In the genomic region with DNA sequence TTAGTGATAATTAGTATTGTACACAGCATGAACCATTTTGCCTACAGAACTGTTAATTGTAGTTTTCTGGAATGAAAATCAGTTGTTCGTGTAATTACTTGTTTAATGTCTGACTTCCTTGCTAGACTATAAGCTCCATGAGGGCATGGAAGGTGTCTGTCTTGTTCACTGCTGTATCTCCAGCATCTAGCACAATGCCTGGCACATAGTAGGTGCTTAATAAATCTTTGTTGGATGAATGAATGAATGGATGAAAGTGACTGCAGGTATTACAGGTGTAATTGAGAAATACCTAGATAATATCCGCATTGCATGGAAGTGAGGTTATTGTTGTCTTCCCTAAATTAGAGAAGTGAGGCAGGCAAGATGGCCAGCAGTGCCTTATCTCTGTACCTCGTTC, we compare ENCODE assay signal across 18 cellular contexts.
"Had no signal": no experiment of that assay in that cellular context is flagged by ENCODE, and none has a peak within 500 bp of the region (broad histone marks: within the 10 kb centered on the region; RNA-seq: fewer than 3 reads in every experiment).

No MANE protein-coding gene starts in this region.

- H3K9me3 Mint-ChIP-seq: activated CD4-positive, alpha-beta T cell treated with anti-CD3 and anti-CD28 coated beads, Interleukin-2, amount 10 ng/mL, durations not matched to agents 7 days and 5 days; stimulated activated memory B cell treated with anti-CD40 and anti-IgM and Interleukin-4, amounts not matched to agents 10 μg/mL and 1 μg/mL and 100 μg/mL, for 72 hours; T-cell had no signal

- H3K9ac ChIP-seq: parathyroid adenoma had no signal

- H3K27ac Mint-ChIP-seq: activated CD4-positive, alpha-beta T cell treated with anti-CD3 and anti-CD28 coated beads, Interleukin-2, amount 10 ng/mL, durations not matched to agents 7 days and 5 days; stimulated activated memory B cell treated with anti-CD40 and anti-IgM and Interleukin-4, amounts not matched to agents 10 μg/mL and 1 μg/mL and 100 μg/mL, for 72 hours had no signal

- H3K9me3 ChIP-seq: esophagus muscularis mucosa, heart right ventricle, left ventricle myocardium inferior, neutrophil, thoracic aorta, upper lobe of right lung had no signal

- H3K27me3 Mint-ChIP-seq: activated CD4-positive, alpha-beta T cell treated with anti-CD3 and anti-CD28 coated beads, Interleukin-2, amount 10 ng/mL, durations not matched to agents 7 days and 5 days; stimulated activated memory B cell treated with anti-CD40 and anti-IgM and Interleukin-4, amounts not matched to agents 10 μg/mL and 1 μg/mL and 100 μg/mL, for 72 hours; T-cell had no signal

- H3K4me3 ChIP-seq: esophagus muscularis mucosa, heart right ventricle, left ventricle myocardium inferior, thoracic aorta, upper lobe of right lung had no signal

- H3K4me3 Mint-ChIP-seq: activated CD4-positive, alpha-beta T cell treated with anti-CD3 and anti-CD28 coated beads, Interleukin-2, amount 10 ng/mL, durations not matched to agents 7 days and 5 days; stimulated activated memory B cell treated with anti-CD40 and anti-IgM and Interleukin-4, amounts not matched to agents 10 μg/mL and 1 μg/mL and 100 μg/mL, for 72 hours; T-cell had no signal

- DNase-seq: activated CD4-positive, alpha-beta T cell treated with anti-CD3 and anti-CD28 coated beads, Interleukin-2, amount 10 ng/mL, durations not matched to agents 7 days and 5 days; dermis blood vessel endothelial cell; effector memory CD4-positive, alpha-beta T cell; heart right ventricle; kidney glomerular epithelial cell; left ventricle myocardium inferior; stimulated activated CD4-positive, alpha-beta T cell treated with anti-CD3 and anti-CD28 coated beads, Interleukin-4, amount 100 ng/mL, for 24 hours; T-cell; T-helper 9 cell; upper lobe of right lung had no signal

- H3K27ac ChIP-seq: esophagus muscularis mucosa, left ventricle myocardium inferior, neutrophil, parathyroid adenoma, thoracic aorta, upper lobe of right lung had no signal

- H3K27me3 ChIP-seq: esophagus muscularis mucosa, heart right ventricle, neutrophil, upper lobe of right lung had no signal

- H2AFZ ChIP-seq: parathyroid adenoma had no signal

- ATAC-seq: activated CD4-positive, CD25-positive, alpha-beta regulatory T cell treated with anti-CD3 and anti-CD28 coated beads, Interleukin-2, amount 50 U/mL, for 24 hours; heart right ventricle; sciatic nerve; SK-N-SH treated with all-trans-retinoic acid at 6 μM for 48 hours; stimulated activated memory B cell treated with anti-CD40 and anti-IgM and Interleukin-4, amounts not matched to agents 10 μg/mL and 1 μg/mL and 100 μg/mL, for 72 hours; T-cell; upper lobe of right lung had no signal
